In the genomic region with DNA sequence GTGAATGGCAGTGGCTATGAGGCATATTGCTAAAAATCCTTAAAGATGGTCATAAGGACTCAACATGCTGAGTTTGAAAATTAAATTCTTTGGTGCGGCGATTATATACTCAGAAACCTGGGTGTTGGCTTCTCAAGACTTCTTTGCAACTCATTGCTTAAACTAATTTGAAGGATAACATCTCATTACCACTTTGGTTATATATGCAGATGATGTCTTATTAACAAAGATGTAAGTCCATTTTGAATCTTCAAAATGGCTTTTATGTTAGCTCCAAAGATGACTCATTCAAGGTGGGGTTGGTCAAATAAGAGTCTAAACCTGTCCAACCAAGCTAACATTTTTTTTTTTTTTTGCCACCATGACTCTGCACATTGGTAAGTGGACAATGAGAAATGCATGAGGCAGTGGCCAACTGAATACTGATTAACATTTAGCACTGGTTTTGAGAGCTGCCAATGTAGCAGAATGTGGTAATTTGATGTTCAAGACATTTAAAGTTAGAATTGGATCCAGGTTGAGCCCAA, we compare ENCODE assay signal across 17 cellular contexts. TPM values are rescaled to one million over a fixed set of nuclear protein-coding genes. Genes with fewer than 3 reads are reported as not detected.
DNase-seq lines count a peak whose midpoint lies in the region; ATAC-seq and TF ChIP-seq lines count a peak whose summit lies in the region.
"Had no signal": no experiment of that assay in that cellular context is flagged by ENCODE, and none has a peak within 500 bp of the region (broad histone marks: within the 10 kb centered on the region; RNA-seq: fewer than 3 reads in every experiment).

A gene with protein sequence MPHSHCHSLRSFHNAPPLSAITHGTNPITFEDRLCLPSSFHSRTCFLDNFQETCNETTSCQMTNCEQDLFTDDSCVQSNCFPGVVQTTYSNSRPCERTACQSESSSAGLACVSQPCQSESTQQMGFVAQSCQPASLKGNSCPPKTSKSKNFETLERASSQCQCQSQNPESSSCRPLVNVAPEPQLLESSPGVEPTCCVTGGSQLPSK (minus strand): TSS at position 51 of the 527 bp plus-strand sequence. CDS start 26 bp downstream, at position 25.

- no peaks in the 10 kb centered on the region for H4K20me1 ChIP-seq in PC-3 (ENCODE audit: low read length)

- H3K9me3 ChIP-seq in PC-3 (ENCODE audit: low read length) = no peaks in the 10 kb centered on the region
- H3K9me3 ChIP-seq in adipocyte (ENCODE audit: control insufficient read depth, low read length) = no peaks in the 10 kb centered on the region
- H3K9me3 ChIP-seq: A549, BE2C had no signal

- H3K36me3 Mint-ChIP-seq in activated naive CD4-positive, alpha-beta T cell treated with anti-CD3 and anti-CD28 coated beads, Interleukin-2, amount 50 U/mL, for 72 hours = no peaks in the 10 kb centered on the region
- H3K36me3 Mint-ChIP-seq: CD8-positive, alpha-beta T cell had no signal

- H3K27ac Mint-ChIP-seq in activated naive CD4-positive, alpha-beta T cell treated with anti-CD3 and anti-CD28 coated beads, Interleukin-2, amount 50 U/mL, for 72 hours = no peak within 1 kb of the TSS
- H3K27ac Mint-ChIP-seq: CD8-positive, alpha-beta T cell had no signal

- H2AFZ ChIP-seq in PC-3 (ENCODE audit: low read length) = no peak within 1 kb of the TSS

- H3K9me3 Mint-ChIP-seq in activated naive CD4-positive, alpha-beta T cell treated with anti-CD3 and anti-CD28 coated beads, Interleukin-2, amount 50 U/mL, for 72 hours = no peaks in the 10 kb centered on the region
- H3K9me3 Mint-ChIP-seq: CD8-positive, alpha-beta T cell had no signal

- H3K4me3 ChIP-seq in PC-3 (ENCODE audit: low read length) (no peak within 1 kb of the TSS), adipocyte (ENCODE audit: low read length) (peak within 1 kb of the TSS; percentile 18)
- H3K4me3 ChIP-seq: A549, GM12878 had no signal

- ATAC-seq in PC-3 = no peak
- ATAC-seq in activated naive CD4-positive, alpha-beta T cell treated with anti-CD3 and anti-CD28 coated beads, Interleukin-2, amount 50 U/mL, for 72 hours = no peak
- ATAC-seq: A549; CD8-positive, alpha-beta T cell; GM12878; HCT116 had no signal

- peak; percentile 58 for DNase-seq in PC-3
- DNase-seq in adipocyte (ENCODE audit: low read depth) = no peak
- peak; percentile 29 for DNase-seq in epithelial cell of prostate (ENCODE audit: low read depth, low spot score)
- DNase-seq in activated CD8-positive, alpha-beta memory T cell treated with anti-CD3 and anti-CD28 coated beads, Interleukin-2, amount 50 U/mL, for 4 hours = no peak
- no peak for DNase-seq in activated CD4-positive, CD25-positive, alpha-beta regulatory T cell (lab: John Stamatoyannopoulos, UW)
- no peak for DNase-seq in activated naive CD4-positive, alpha-beta T cell treated with anti-CD3 and anti-CD28 coated beads, Interleukin-2, amount 50 U/mL, for 72 hours (ENCODE audit: low spot score in 2 of 2)
- DNase-seq: BE2C; CD8-positive, alpha-beta T cell; COR-L47; DMS79 had no signal

- intact Hi-C loops in PC-3 (cut with micrococcal nuclease) = no loop called here

- no peak within 1 kb of the TSS for H3K4me2 ChIP-seq in PC-3 (ENCODE audit: low read length)
- H3K4me2 ChIP-seq: A549 had no signal

- BruUV-seq in PC-3 (replicated peaks; lab: Mats Ljungman, UMichigan) = no TSS peak

- POLR2A ChIA-PET in PC-3 (lab: Charles Lee; ENCODE audit: unreplicated experiment) = no interaction called here

- no peaks in the 10 kb centered on the region for H3K36me3 ChIP-seq in PC-3 (ENCODE audit: low read depth, low read length)
- no peaks in the 10 kb centered on the region for H3K36me3 ChIP-seq in adipocyte (ENCODE audit: control insufficient read depth, insufficient read depth, low read length, severe bottlenecking)
- H3K36me3 ChIP-seq: BE2C had no signal

- H3K27me3 ChIP-seq in PC-3 (ENCODE audit: low read length) (no peaks in the 10 kb centered on the region), adipocyte (replicated peaks; ENCODE audit: control insufficient read depth, insufficient read depth, low read length) (no peaks in the 10 kb centered on the region)
- H3K27me3 ChIP-seq: BE2C had no signal

- peaks cover 19% of the 10 kb centered on the region for H3K4me1 ChIP-seq in PC-3 (ENCODE audit: insufficient read depth, low read length)
- peaks cover 44% of the 10 kb centered on the region for H3K4me1 ChIP-seq in adipocyte (ENCODE audit: control insufficient read depth, insufficient read depth, low read length)
- H3K4me1 ChIP-seq: A549, BE2C had no signal

- CTCF ChIA-PET in PC-3 (lab: Charles Lee) = interaction anchor here (0.6 kb wide), 1 partner anchor 46 kb away, joined by 4 read pairs; no protein-coding TSS in a partner anchor

- H3F3A ChIP-seq in PC-3 (ENCODE audit: low read length, unreplicated experiment) = no peaks in the 10 kb centered on the region

- no peak for TF ChIP-seq CTCF in PC-3 (conservative IDR thresholded peaks at IDR 0.05; ENCODE audit: low read depth, low read length)

- H3K9ac ChIP-seq in PC-3 (ENCODE audit: low read length) (peak within 1 kb of the TSS; percentile 44), adipocyte (ENCODE audit: low read length) (peak within 1 kb of the TSS; percentile 63)

- H3K79me2 ChIP-seq in PC-3 (ENCODE audit: low read length) = no peaks in the 10 kb centered on the region

- no peaks in the 10 kb centered on the region for H3K9me2 ChIP-seq in PC-3 (replicated peaks; ENCODE audit: low read length)

- peak within 1 kb of the TSS; percentile 78 for H3K27ac ChIP-seq in PC-3 (ENCODE audit: low read length)
- H3K27ac ChIP-seq in epithelial cell of prostate = no peak within 1 kb of the TSS
- H3K27ac ChIP-seq: A549, C4-2B, HL-60 had no signal

RNA-seq across cellular contexts. Expression of the gene that starts here (rescaled TPM):
- total RNA-seq in PC-3 (2014; rRNA removed) = not detected in 2 replicates
- not detected for total RNA-seq in activated naive CD4-positive, alpha-beta T cell treated with anti-CD3 and anti-CD28 coated beads, Interleukin-2, amount 50 U/mL, for 72 hours
- total RNA-seq: CD8-positive, alpha-beta T cell; G401; GM12878; H4 had no signal

Comparison
In these comparisons a context has a peak if more than half of its experiments do, and no peak if none do; other contexts are left out.
1. Peak in DNase-seq, H3K27ac ChIP-seq and H3K9ac ChIP-seq in PC-3; RNA of the gene not detected or under 1 TPM.